ENCODE assay signal across 9 cellular contexts in genomic region chr1:109823543-109824348, GRCh38.
DNase-seq lines count a peak whose midpoint lies in the region; ATAC-seq and TF ChIP-seq lines count a peak whose summit lies in the region.
"Had no signal": no experiment of that assay in that cellular context is flagged by ENCODE, and none has a peak within 500 bp of the region (broad histone marks: within the 10 kb centered on the region; RNA-seq: fewer than 3 reads in every experiment).

No MANE protein-coding gene starts in this region.

- peaks cover 41% of the 10 kb centered on the region for H3K4me1 Mint-ChIP-seq in activated T-cell treated with anti-CD3 and anti-CD28 coated beads, Interleukin-2, amount 50 U/mL, for 24 hours (ENCODE audit: low read depth)
- peaks cover 35% of the 10 kb centered on the region for H3K4me1 Mint-ChIP-seq in MCF 10A (ENCODE audit: insufficient read depth, unreplicated experiment)

- WGBS in liver: 70% methylated on average over 16 of the region's 16 CpGs
- 75 to 76% methylated on average over 12 to 16 of the region's 16 CpGs for WGBS in upper lobe of left lung, 2 donors

- peak; percentile 13 to 20 for ATAC-seq in upper lobe of left lung (ENCODE audit: low FRiP score in 2 of 2)
- no peak for ATAC-seq in HG02973 (IDR thresholded peaks at IDR 0.05; ENCODE audit: unreplicated experiment)

- H3K4me1 ChIP-seq in liver (ENCODE audit: control insufficient read depth in 4 of 4, insufficient read depth in 4 of 4, low read length in 3 of 4) (peaks cover 0 to 16% (median 3%) of the 10 kb centered on the region in 4 donors), upper lobe of left lung (peaks cover 43 to 62% (median 60%) of the 10 kb centered on the region in 4 donors)

- CTCF ChIA-PET in MCF 10A (lab: Yijun Ruan, JAX): no interaction called here

- no TSS peak for BruUV-seq in MCF 10A (replicated peaks; lab: Mats Ljungman, UMichigan)

- H3K4me3 ChIP-seq in liver (ENCODE audit: low read depth in 1 of 3, low read length in 3 of 3) (no peak overlapping the region), upper lobe of left lung (no peak overlapping the region)

- H3K27me3 ChIP-seq in liver (ENCODE audit: control insufficient read depth in 4 of 4, insufficient read depth in 4 of 4, low read length in 3 of 4) (no peaks in the 10 kb centered on the region), upper lobe of left lung (no peaks in the 10 kb centered on the region)

- H3K27ac ChIP-seq in liver (ENCODE audit: low read depth in 1 of 2, low read length in 2 of 2): no peak overlapping the region
- H3K27ac ChIP-seq in upper lobe of left lung: peak overlapping the region in 3 of 4 donors; percentile 8 to 54 (median 35)

- H3K36me3 Mint-ChIP-seq in activated T-cell treated with anti-CD3 and anti-CD28 coated beads, Interleukin-2, amount 50 U/mL, for 24 hours (ENCODE audit: low read depth): no peaks in the 10 kb centered on the region
- peaks cover 10% of the 10 kb centered on the region for H3K36me3 Mint-ChIP-seq in MCF 10A (ENCODE audit: insufficient read depth, unreplicated experiment)

- intact Hi-C loops in MCF 10A (cut with micrococcal nuclease): no loop called here

- H3K27ac Mint-ChIP-seq in activated T-cell treated with anti-CD3 and anti-CD28 coated beads, Interleukin-2, amount 50 U/mL, for 24 hours: peak overlapping the region; percentile 61
- H3K27ac Mint-ChIP-seq in MCF 10A (ENCODE audit: low read depth, unreplicated experiment): no peak overlapping the region

- no peak for TF ChIP-seq EP300 in upper lobe of left lung (IDR thresholded peaks at IDR 0.05)

- TF ChIP-seq CTCF in MCF 10A (IDR thresholded peaks at IDR 0.05; ENCODE audit: unreplicated experiment) (no peak), liver (IDR thresholded peaks at IDR 0.05; ENCODE audit: low read depth, low read length, missing input control) (no peak), upper lobe of left lung (IDR thresholded peaks at IDR 0.05) (no peak)

- no peak for DNase-seq in activated T-cell treated with anti-CD3 and anti-CD28 coated beads, Interleukin-2, amount 50 U/mL, for 24 hours
- DNase-seq in activated T-cell treated with anti-CD3 and anti-CD28 coated beads, Interleukin-2, amount 50 U/mL, for 48 hours: no peak
- DNase-seq in MCF 10A (ENCODE audit: unreplicated experiment) (peak; percentile 24), upper lobe of left lung (peak; percentile 51 to 59), NCI-H510A treated with DMSO at 0.1 percent for 48 hours (lab: John Stamatoyannopoulos, UW) (no peak), NOMO-1 treated with dmso at 0.1 percent for 144 hours (lab: John Stamatoyannopoulos, UW; ENCODE audit: unreplicated experiment) (no peak)
- DNase-seq: MV-4-11 had no signal

- H3K4me3 Mint-ChIP-seq in activated T-cell treated with anti-CD3 and anti-CD28 coated beads, Interleukin-2, amount 50 U/mL, for 24 hours: no peak overlapping the region
- no peak overlapping the region for H3K4me3 Mint-ChIP-seq in MCF 10A (ENCODE audit: unreplicated experiment)

- H3K9me3 ChIP-seq in liver (ENCODE audit: control insufficient read depth in 4 of 4, low read length in 3 of 4) (no peaks in the 10 kb centered on the region), upper lobe of left lung (no peaks in the 10 kb centered on the region)

- no peak for TF ChIP-seq POLR2A in upper lobe of left lung (IDR thresholded peaks at IDR 0.05)

- H3K9me3 Mint-ChIP-seq in activated T-cell treated with anti-CD3 and anti-CD28 coated beads, Interleukin-2, amount 50 U/mL, for 24 hours: no peaks in the 10 kb centered on the region
- H3K9me3 Mint-ChIP-seq in MCF 10A (ENCODE audit: unreplicated experiment): no peaks in the 10 kb centered on the region

- no peak overlapping the region for H3K9ac ChIP-seq in liver (ENCODE audit: low read depth in 1 of 2, low read length in 2 of 2)

- POLR2A ChIA-PET in MCF 10A (lab: Yijun Ruan, JAX): interaction anchor here (0.8 kb wide), 1 partner anchor 42 kb away, joined by 3 read pairs; no protein-coding TSS in a partner anchor

- no peaks in the 10 kb centered on the region for H3K27me3 Mint-ChIP-seq in activated T-cell treated with anti-CD3 and anti-CD28 coated beads, Interleukin-2, amount 50 U/mL, for 24 hours
- no peaks in the 10 kb centered on the region for H3K27me3 Mint-ChIP-seq in MCF 10A (ENCODE audit: insufficient read depth, unreplicated experiment)

- no peaks in the 10 kb centered on the region for H3K36me3 ChIP-seq in liver (ENCODE audit: control insufficient read depth in 4 of 4, insufficient read depth in 3 of 4, low read depth in 1 of 4, low read length in 3 of 4)
- H3K36me3 ChIP-seq in upper lobe of left lung: no peaks in the 10 kb centered on the region

- peak in 1 of 2 donors; percentile 17 for TF ChIP-seq RAD21 in liver (IDR thresholded peaks at IDR 0.05)

TF ChIP-seq in liver, 16 proteins besides CTCF, POLR2A, EP300 and RAD21:
- no peak for TF ChIP-seq FOXA2 (IDR thresholded peaks at IDR 0.05)
- peak; percentile 18 to 43 for TF ChIP-seq RXRA (IDR thresholded peaks at IDR 0.05)
- peak; percentile 69 for TF ChIP-seq NR2F2 (IDR thresholded peaks at IDR 0.05)

Comparison
In these comparisons a context has a peak if more than half of its experiments do, and no peak if none do; other contexts are left out.
1. DNase-seq: peak in MCF 10A (single experiment) and upper lobe of left lung (2 of 2); none in activated T-cell treated with anti-CD3 and anti-CD28 coated beads, Interleukin-2, amount 50 U/mL, for 24 hours (single experiment), activated T-cell treated with anti-CD3 and anti-CD28 coated beads, Interleukin-2, amount 50 U/mL, for 48 hours (0 of 2), NCI-H510A treated with DMSO at 0.1 percent for 48 hours (single experiment) and NOMO-1 treated with dmso at 0.1 percent for 144 hours (single experiment).
2. H3K27ac ChIP-seq: peak in upper lobe of left lung (3 of 4); none in liver (0 of 2).